20 cellular contexts compared by ENCODE assay signal in genomic region chr3:111952866-111953450, GRCh38. TPM values are rescaled to one million over a fixed set of nuclear protein-coding genes. Genes with fewer than 3 reads are reported as not detected.
DNase-seq lines count a peak whose midpoint lies in the region; ATAC-seq, FAIRE-seq and TF ChIP-seq lines count a peak whose summit lies in the region.
"Had no signal": no experiment of that assay in that cellular context is flagged by ENCODE, and none has a peak within 500 bp of the region (broad histone marks: within the 10 kb centered on the region; RNA-seq: fewer than 3 reads in every experiment).

No MANE protein-coding gene starts in this region.

- H4K20me1 ChIP-seq in HCT116 (ENCODE audit: insufficient read depth) = no peaks in the 10 kb centered on the region

- H3K4me3 Mint-ChIP-seq in glutamatergic neuron (ENCODE audit: unreplicated experiment) = no peak overlapping the region
- H3K4me3 Mint-ChIP-seq: CD4-positive, alpha-beta memory T cell had no signal

- peak; percentile 27 for DNase-seq in ELF-1 (ENCODE audit: low read depth, low spot score)
- DNase-seq in HCT116 (ENCODE audit: low read depth, low spot score) = no peak
- no peak for DNase-seq in glutamatergic neuron
- no peak for DNase-seq in urothelium cell line (ENCODE audit: low spot score)
- no peak for DNase-seq in activated effector memory CD4-positive, alpha-beta T cell treated with anti-CD3 and anti-CD28 coated beads, Interleukin-2, amount 50 U/mL, for 16 hours
- DNase-seq: C1 segment of cervical spinal cord; Calu3; CD4-positive, alpha-beta memory T cell; COR-L47; DMS53; DMS79 treated with DMSO at 0.1 percent for 48 hours; GOT3 had no signal

- no peak for ATAC-seq in HCT116
- ATAC-seq in GM19452 (IDR thresholded peaks at IDR 0.05; ENCODE audit: unreplicated experiment) = no peak

- no peak for TF ChIP-seq RAD21 in HCT116 (IDR thresholded peaks at IDR 0.05; ENCODE audit: low read depth)

- H3K79me2 ChIP-seq in HCT116 (ENCODE audit: insufficient read depth, low read length) = no peaks in the 10 kb centered on the region

- peak overlapping the region; percentile 14 for H3K27ac Mint-ChIP-seq in glutamatergic neuron (ENCODE audit: unreplicated experiment)
- H3K27ac Mint-ChIP-seq: CD4-positive, alpha-beta memory T cell had no signal

- CTCF ChIA-PET in HCT116 (lab: Charles Lee) = interaction anchor here (1.2 kb wide), 1 partner anchor 9 kb away, joined by 3 read pairs; no protein-coding TSS in a partner anchor

- H3K4me1 ChIP-seq in HCT116 (ENCODE audit: control insufficient read depth in 1 of 2, insufficient read depth in 2 of 2, low read length in 2 of 2) = peaks cover 23 to 36% of the 10 kb centered on the region in 2 experiments

- no peak overlapping the region for H3K4me2 ChIP-seq in HCT116 (ENCODE audit: low read length)

- no peak overlapping the region for H3K4me3 ChIP-seq in HCT116 (replicated peaks in 1 of 2; ENCODE audit: low read depth in 1 of 2, low read length in 2 of 2)
- H3K4me3 ChIP-seq: HAP-1 had no signal

- peaks cover 28% of the 10 kb centered on the region for H3K4me1 Mint-ChIP-seq in glutamatergic neuron (ENCODE audit: low read depth, unreplicated experiment)
- H3K4me1 Mint-ChIP-seq: CD4-positive, alpha-beta memory T cell had no signal

- peak overlapping the region; percentile 35; the same call in 1 of the 2 replicates for H3K27ac ChIP-seq in HCT116 (ENCODE audit: low read depth, low read length)

- no peaks in the 10 kb centered on the region for H3K27me3 Mint-ChIP-seq in glutamatergic neuron (ENCODE audit: unreplicated experiment)

- H3K9me3 ChIP-seq in HCT116 (ENCODE audit: control insufficient read depth in 1 of 2, insufficient read depth in 1 of 2, low read depth in 1 of 2, low read length in 2 of 2) = no peaks in the 10 kb centered on the region
- H3K9me3 ChIP-seq: HAP-1 had no signal

- no peaks in the 10 kb centered on the region for H3K9me2 ChIP-seq in HCT116 (ENCODE audit: insufficient read depth)

- POLR2A ChIA-PET in HCT116 (lab: Charles Lee) = interaction anchor here (2.5 kb wide), 1 partner anchor 30 kb away, joined by 7 read pairs; no protein-coding TSS in a partner anchor

- no peaks in the 10 kb centered on the region for H3K36me3 Mint-ChIP-seq in glutamatergic neuron (ENCODE audit: unreplicated experiment)

- RAD21 ChIA-PET in HCT116 (lab: Charles Lee; ENCODE audit: low non-redundant PET in 1 of 2, low total read pairs in 2 of 2, uncharacterized antibody in 2 of 2, unreplicated experiment in 2 of 2) = no interaction called here

- no peak for TF ChIP-seq CTCF in HCT116 (IDR thresholded peaks at IDR 0.05 in 2 of 3, conservative IDR thresholded peaks at IDR 0.05 in 1 of 3; ENCODE audit: borderline replicate concordance in 1 of 3, insufficient read depth in 1 of 3, low read depth in 2 of 3, low read length in 2 of 3)
- TF ChIP-seq CTCF in glutamatergic neuron (IDR thresholded peaks at IDR 0.05; ENCODE audit: partially characterized antibody, unreplicated experiment) = no peak

- peaks cover 21 to 45% of the 10 kb centered on the region in 2 experiments for H3K36me3 ChIP-seq in HCT116 (ENCODE audit: control insufficient read depth in 1 of 2, insufficient read depth in 2 of 2, low read length in 2 of 2)
- H3K36me3 ChIP-seq: HAP-1 had no signal

- no TSS peak for BruUV-seq in HCT116 (replicated peaks; lab: Mats Ljungman, UMichigan)

- H3K9me3 Mint-ChIP-seq in glutamatergic neuron (ENCODE audit: unreplicated experiment) = peaks cover 3% of the 10 kb centered on the region
- H3K9me3 Mint-ChIP-seq: CD4-positive, alpha-beta memory T cell had no signal

- intact Hi-C loops in HCT116 (cut with micrococcal nuclease) = no loop called here

- FAIRE-seq in urothelium cell line (lab: Jason Lieb, UNC) = peak; percentile 13
- FAIRE-seq: G401.6, GM12892, GM19239, H54 had no signal

- no peaks in the 10 kb centered on the region for H3K27me3 ChIP-seq in HCT116 (ENCODE audit: insufficient read depth, low read length)

- TF ChIP-seq POLR2A in HCT116 (IDR thresholded peaks at IDR 0.05; ENCODE audit: borderline replicate concordance, extremely low read depth, insufficient read depth, insufficient read length) = no peak

- no peak overlapping the region for H3K9ac ChIP-seq in HCT116 (ENCODE audit: low read length)

- no peak overlapping the region for H2AFZ ChIP-seq in HCT116 (ENCODE audit: low read depth, low read length, poor library complexity, severe bottlenecking)

TF ChIP-seq in HCT116, 20 proteins besides CTCF, POLR2A, EP300 and RAD21:
- TF ChIP-seq SIN3A (IDR thresholded peaks at IDR 0.05; ENCODE audit: low read depth) = peak; percentile 28; the same call in 1 of the 2 replicates
- no peak for TF ChIP-seq FOSL1 (IDR thresholded peaks at IDR 0.05; ENCODE audit: low read depth)
- no peak for TF ChIP-seq CBX3 (IDR thresholded peaks at IDR 0.05; ENCODE audit: low read depth)
TF ChIP-seq in HCT116: peak in this region for 1.

RNA-seq across cellular contexts. Expression of gene ABHD10, which starts 25.9 kb away (rescaled TPM):
- 295 TPM for total RNA-seq in HCT116 (2021; ENCODE audit: unreplicated experiment)
- polyA plus RNA-seq in HCT116 (2012) = 142 and 150 TPM in 2 replicates
- 35.9 TPM for total RNA-seq in glutamatergic neuron (ENCODE audit: unreplicated experiment)

RNA-seq across cellular contexts. Expression of gene TAGLN3, which starts 45.8 kb away (rescaled TPM):
- 0.64 TPM for total RNA-seq in HCT116 (2021; ENCODE audit: unreplicated experiment)
- polyA plus RNA-seq in HCT116 (2012) = 0.35 and 0.47 TPM in 2 replicates
- total RNA-seq in glutamatergic neuron (ENCODE audit: unreplicated experiment) = 819 TPM
- total RNA-seq: A172; Calu3; CD4-positive, alpha-beta memory T cell had no signal
- polyA plus RNA-seq: BJ; CD4-positive, alpha-beta memory T cell had no signal

Comparison
In these comparisons a context has a peak if more than half of its experiments do, and no peak if none do; other contexts are left out.
1. RNA of gene TAGLN3, which starts 45.8 kb away (total RNA-seq): 819 TPM in glutamatergic neuron (single experiment); 0.64 TPM in HCT116 (single experiment); every median in the first group is over 100 times any median in the second.